ENCODE assay signal across 24 cellular contexts in genomic region chr7:114854369-114854768, GRCh38.
DNase-seq lines count a peak whose midpoint lies in the region; ATAC-seq, FAIRE-seq and TF ChIP-seq lines count a peak whose summit lies in the region.
"Had no signal": no experiment of that assay in that cellular context is flagged by ENCODE, and none has a peak within 500 bp of the region (broad histone marks: within the 10 kb centered on the region; RNA-seq: fewer than 3 reads in every experiment).

No MANE protein-coding gene starts in this region.

- TF ChIP-seq RAD21 in HCT116 (IDR thresholded peaks at IDR 0.05; ENCODE audit: low read depth): no peak

- peak overlapping the region; percentile 48 for H3K4me2 ChIP-seq in HCT116 (ENCODE audit: low read length)
- H3K4me2 ChIP-seq: A549 had no signal

- H3K9ac ChIP-seq in HCT116 (ENCODE audit: low read length) (no peak overlapping the region), colonic mucosa (ENCODE audit: low read depth in 2 of 2, low read length in 2 of 2) (no peak overlapping the region)

- H3K79me2 ChIP-seq in HCT116 (ENCODE audit: insufficient read depth, low read length): no peaks in the 10 kb centered on the region

- CTCF ChIA-PET in HCT116 (lab: Charles Lee): no interaction called here

- no peaks in the 10 kb centered on the region for H3K9me2 ChIP-seq in HCT116 (ENCODE audit: insufficient read depth)

- H3K27me3 ChIP-seq in HCT116 (ENCODE audit: insufficient read depth, low read length): no peaks in the 10 kb centered on the region
- H3K27me3 ChIP-seq in thyroid gland: no peaks in the 10 kb centered on the region
- no peaks in the 10 kb centered on the region for H3K27me3 ChIP-seq in colonic mucosa

- H4K20me1 ChIP-seq in HCT116 (ENCODE audit: insufficient read depth): no peaks in the 10 kb centered on the region

- RAD21 ChIA-PET in HCT116 (lab: Charles Lee; ENCODE audit: low non-redundant PET in 1 of 2, low total read pairs in 2 of 2, uncharacterized antibody in 2 of 2, unreplicated experiment in 2 of 2): no interaction called here

- intact Hi-C loops in HCT116 (cut with micrococcal nuclease) (no loop called here), left colon (cut with DNase I, micrococcal nuclease) (no loop called here), thyroid gland (cut with DNase I) (no loop called here), colonic mucosa (cut with DNase I) (no loop called here)

- H3K36me3 ChIP-seq in HCT116 (ENCODE audit: control insufficient read depth in 1 of 2, insufficient read depth in 2 of 2, low read length in 2 of 2) (no peaks in the 10 kb centered on the region), thyroid gland (no peaks in the 10 kb centered on the region), colonic mucosa (no peaks in the 10 kb centered on the region)
- H3K36me3 ChIP-seq: HAP-1 had no signal

- BruUV-seq in HCT116 (replicated peaks; lab: Mats Ljungman, UMichigan): no TSS peak

- DNase-seq in HCT116 (ENCODE audit: low read depth, low spot score): peak; percentile 23
- no peak for DNase-seq in RCC 7860 (ENCODE audit: low spot score)
- DNase-seq in epithelial cell of esophagus (ENCODE audit: low read depth): peak; percentile 22
- DNase-seq in kidney tubule cell (ENCODE audit: low spot score): peak; percentile 52
- no peak for DNase-seq in left colon
- DNase-seq in dedifferentiated amniotic fluid mesenchymal stem cell (ENCODE audit: extremely low spot score): no peak
- DNase-seq in thyroid gland: no peak
- no peak for DNase-seq in colonic mucosa
- DNase-seq: 8988T; ACHN; AML-193; C1 segment of cervical spinal cord; Calu3; CD4-positive, alpha-beta memory T cell; COR-L47; DMS53; DMS79 treated with DMSO at 0.1 percent for 48 hours; GF-D8; GOT3 had no signal

- POLR2A ChIA-PET in HCT116 (lab: Charles Lee): no interaction called here

- H2AFZ ChIP-seq in HCT116 (ENCODE audit: low read depth, low read length, poor library complexity, severe bottlenecking): peak overlapping the region; percentile 64

- peak; percentile 50 for FAIRE-seq in RCC 7860 (lab: Jason Lieb, UNC)
- FAIRE-seq: GM12891, GM18507, H54 had no signal

- TF ChIP-seq POLR2A in HCT116 (IDR thresholded peaks at IDR 0.05; ENCODE audit: borderline replicate concordance, extremely low read depth, insufficient read depth, insufficient read length) (no peak), thyroid gland (IDR thresholded peaks at IDR 0.05) (no peak)

- H3K9me3 ChIP-seq in HCT116 (ENCODE audit: control insufficient read depth in 1 of 2, insufficient read depth in 1 of 2, low read depth in 1 of 2, low read length in 2 of 2) (no peaks in the 10 kb centered on the region), thyroid gland (no peaks in the 10 kb centered on the region), colonic mucosa (no peaks in the 10 kb centered on the region)
- H3K9me3 ChIP-seq: A549, HAP-1 had no signal

- peak; percentile 87 for ATAC-seq in HCT116
- no peak for ATAC-seq in left colon
- ATAC-seq: A549 had no signal

- H3K4me1 ChIP-seq in HCT116 (ENCODE audit: control insufficient read depth in 1 of 2, insufficient read depth in 2 of 2, low read length in 2 of 2) (peaks cover 2 to 17% of the 10 kb centered on the region in 2 experiments; a peak in 3 of 4 replicates), thyroid gland (no peaks in the 10 kb centered on the region), colonic mucosa (no peaks in the 10 kb centered on the region)
- H3K4me1 ChIP-seq: HAP-1 had no signal

- WGBS in thyroid gland, 2 donors: 81 to 88% methylated on average over 2 of the region's 2 CpGs

- H3K4me3 ChIP-seq in HCT116 (replicated peaks in 1 of 2; ENCODE audit: low read depth in 1 of 2, low read length in 2 of 2): no peak overlapping the region
- no peak overlapping the region for H3K4me3 ChIP-seq in epithelial cell of esophagus (ENCODE audit: low read length)
- no peak overlapping the region for H3K4me3 ChIP-seq in thyroid gland (replicated peaks in 1 of 3)
- H3K4me3 ChIP-seq in colonic mucosa: no peak overlapping the region
- H3K4me3 ChIP-seq: A549, HAP-1 had no signal

- TF ChIP-seq CTCF in HCT116 (IDR thresholded peaks at IDR 0.05 in 2 of 3, conservative IDR thresholded peaks at IDR 0.05 in 1 of 3; ENCODE audit: borderline replicate concordance in 1 of 3, insufficient read depth in 1 of 3, low read depth in 2 of 3, low read length in 2 of 3) (no peak), epithelial cell of esophagus (IDR thresholded peaks at IDR 0.05; ENCODE audit: insufficient read depth, low read depth, low read length, missing control alignments) (no peak), thyroid gland (IDR thresholded peaks at IDR 0.05) (no peak), colonic mucosa (IDR thresholded peaks at IDR 0.05) (no peak)

- H3K27ac ChIP-seq in HCT116 (ENCODE audit: low read depth, low read length) (no peak overlapping the region), thyroid gland (no peak overlapping the region), colonic mucosa (no peak overlapping the region)
- H3K27ac ChIP-seq: A549 had no signal

TF ChIP-seq in HCT116, 20 proteins besides CTCF, POLR2A, EP300 and RAD21:
- TF ChIP-seq SRF (IDR thresholded peaks at IDR 0.05; ENCODE audit: low read depth) (no peak), ZBTB33 (IDR thresholded peaks at IDR 0.05; ENCODE audit: extremely low read depth, insufficient replicate concordance, low read length) (no peak), FOSL1 (IDR thresholded peaks at IDR 0.05; ENCODE audit: low read depth) (peak; percentile 51), JUND (IDR thresholded peaks at IDR 0.05) (peak; percentile 40), CBX3 (IDR thresholded peaks at IDR 0.05; ENCODE audit: low read depth) (0 out of 2 replicates have a peak, but pooled peaks have one; percentile 19), POLR2AphosphoS5 (IDR thresholded peaks at IDR 0.05; ENCODE audit: low read depth, low read length) (no peak), CEBPB (IDR thresholded peaks at IDR 0.05; ENCODE audit: low read depth) (no peak), ATF3 (IDR thresholded peaks at IDR 0.05) (no peak), SIN3A (IDR thresholded peaks at IDR 0.05; ENCODE audit: low read depth) (no peak)

Comparison
In these comparisons a context has a peak if more than half of its experiments do, and no peak if none do; other contexts are left out.
1. DNase-seq: peak in HCT116 (single experiment), epithelial cell of esophagus (single experiment) and kidney tubule cell (single experiment); none in RCC 7860 (single experiment), left colon (0 of 2), dedifferentiated amniotic fluid mesenchymal stem cell (single experiment), thyroid gland (0 of 2) and colonic mucosa (single experiment).